ENCODE assay signal across 11 cellular contexts in genomic region chr4:80069108-80069836, GRCh38. TPM values are rescaled to one million over a fixed set of nuclear protein-coding genes. Genes with fewer than 3 reads are reported as not detected.
A peak's percentile ranks its signal among the peaks of the same experiment; 100 is the strongest.
DNase-seq lines count a peak whose midpoint lies in the region; FAIRE-seq and TF ChIP-seq lines count a peak whose summit lies in the region.
"Had no signal": no experiment of that assay in that cellular context is flagged by ENCODE, and none has a peak within 500 bp of the region (broad histone marks: within the 10 kb centered on the region; RNA-seq: fewer than 3 reads in every experiment).

No MANE protein-coding gene starts in this region.

- H2AFZ ChIP-seq in OCI-LY3 (ENCODE audit: low read depth, low read length) (no peak overlapping the region), osteoblast (ENCODE audit: low read length) (no peak overlapping the region)

- H4K20me1 ChIP-seq in OCI-LY3 (ENCODE audit: insufficient read depth, low read length) = no peaks in the 10 kb centered on the region
- peaks cover 4% of the 10 kb centered on the region for H4K20me1 ChIP-seq in osteoblast (ENCODE audit: insufficient read depth, low read length)

- H3K4me1 ChIP-seq in OCI-LY3 (ENCODE audit: low read length) (peaks cover 43% of the 10 kb centered on the region), osteoblast (ENCODE audit: insufficient read depth, low read length) (peaks cover 38% of the 10 kb centered on the region)

- H3K27ac ChIP-seq in OCI-LY3 (ENCODE audit: low read length) (peak overlapping the region; percentile 25; the same call in 1 of the 2 replicates), osteoblast (ENCODE audit: low read depth, low read length) (peak overlapping the region; percentile 86)
- H3K27ac ChIP-seq: upper lobe of right lung had no signal

- H3K4me2 ChIP-seq in OCI-LY3 (ENCODE audit: low read length) (peak overlapping the region; percentile 22), osteoblast (ENCODE audit: insufficient read depth, low read length) (peak overlapping the region; percentile 89)

- TF ChIP-seq CTCF in OCI-LY3 (IDR thresholded peaks at IDR 0.05; ENCODE audit: low read depth, low read length) = no peak
- TF ChIP-seq CTCF in osteoblast (IDR thresholded peaks at IDR 0.05; ENCODE audit: extremely low read depth, low read depth, low read length) = no peak
- no peak for TF ChIP-seq CTCF in GM10266 (IDR thresholded peaks at IDR 0.05; ENCODE audit: control insufficient read depth, insufficient read depth, low read depth, missing control alignments)

- H3K4me3 ChIP-seq in OCI-LY3 (ENCODE audit: low read length) (no peak overlapping the region), osteoblast (ENCODE audit: insufficient read depth, low read length) (peak overlapping the region; percentile 90)

- peaks cover 8% of the 10 kb centered on the region; the same call in 1 of the 2 replicates for H3K9me3 ChIP-seq in OCI-LY3 (ENCODE audit: insufficient read depth, low read length)
- H3K9me3 ChIP-seq in osteoblast (ENCODE audit: low read depth, low read length) = no peaks in the 10 kb centered on the region
- H3K9me3 ChIP-seq: upper lobe of right lung had no signal

- H3K27me3 ChIP-seq in OCI-LY3 (ENCODE audit: low read depth, low read length) = peaks cover 3% of the 10 kb centered on the region; the same call in 1 of the 2 replicates
- H3K27me3 ChIP-seq in osteoblast (ENCODE audit: insufficient read depth, low read length) = no peaks in the 10 kb centered on the region
- H3K27me3 ChIP-seq: upper lobe of right lung had no signal

- H3K79me2 ChIP-seq in OCI-LY3 (ENCODE audit: low read length) (no peaks in the 10 kb centered on the region), osteoblast (ENCODE audit: insufficient read depth, low read length) (peaks cover 80% of the 10 kb centered on the region)

- H3K36me3 ChIP-seq in OCI-LY3 (replicated peaks; ENCODE audit: low read depth, low read length) (peaks cover 19% of the 10 kb centered on the region), osteoblast (ENCODE audit: insufficient read depth, low read length) (peaks cover 38% of the 10 kb centered on the region)

- DNase-seq in EL (peak; percentile 28), osteoblast (ENCODE audit: insufficient read length, low spot score, missing footprints) (peak; percentile 6), NCI-H146 treated with DMSO at 0.1 percent for 48 hours (lab: John Stamatoyannopoulos, UW; ENCODE audit: unreplicated experiment) (no peak), GM10266 (ENCODE audit: extremely low spot score) (no peak), dermis blood vessel endothelial cell (no peak)
- no peak for DNase-seq in NK-92 treated with Interleukin-12 subunit alpha and Interleukin-12 subunit beta, amount 100 ng/mL, for 24 hours (lab: John Stamatoyannopoulos, UW)
- DNase-seq: kidney glomerular epithelial cell, posterior cingulate gyrus, upper lobe of right lung had no signal

- peak; percentile 28 for FAIRE-seq in colon (lab: Jason Lieb, UNC)

- H3K9ac ChIP-seq in OCI-LY3 (ENCODE audit: low read length) = no peak overlapping the region

RNA-seq across cellular contexts. Expression of gene ANTXR2, which starts 3.8 kb away (rescaled TPM):
- total RNA-seq in osteoblast = 86.9 and 97.4 TPM in 2 replicates
- total RNA-seq in dermis blood vessel endothelial cell = 36.2 and 36.7 TPM in 2 replicates

Comparison
In these comparisons a context has a peak if more than half of its experiments do, and no peak if none do; other contexts are left out.
1. DNase-seq: peak in EL (single experiment) and osteoblast (single experiment); none in NCI-H146 treated with DMSO at 0.1 percent for 48 hours (single experiment), GM10266 (single experiment), NK-92 treated with Interleukin-12 subunit alpha and Interleukin-12 subunit beta, amount 100 ng/mL, for 24 hours (single experiment) and dermis blood vessel endothelial cell (single experiment).